Comparison of ENCODE assay signal across 10 cellular contexts in the genomic region with DNA sequence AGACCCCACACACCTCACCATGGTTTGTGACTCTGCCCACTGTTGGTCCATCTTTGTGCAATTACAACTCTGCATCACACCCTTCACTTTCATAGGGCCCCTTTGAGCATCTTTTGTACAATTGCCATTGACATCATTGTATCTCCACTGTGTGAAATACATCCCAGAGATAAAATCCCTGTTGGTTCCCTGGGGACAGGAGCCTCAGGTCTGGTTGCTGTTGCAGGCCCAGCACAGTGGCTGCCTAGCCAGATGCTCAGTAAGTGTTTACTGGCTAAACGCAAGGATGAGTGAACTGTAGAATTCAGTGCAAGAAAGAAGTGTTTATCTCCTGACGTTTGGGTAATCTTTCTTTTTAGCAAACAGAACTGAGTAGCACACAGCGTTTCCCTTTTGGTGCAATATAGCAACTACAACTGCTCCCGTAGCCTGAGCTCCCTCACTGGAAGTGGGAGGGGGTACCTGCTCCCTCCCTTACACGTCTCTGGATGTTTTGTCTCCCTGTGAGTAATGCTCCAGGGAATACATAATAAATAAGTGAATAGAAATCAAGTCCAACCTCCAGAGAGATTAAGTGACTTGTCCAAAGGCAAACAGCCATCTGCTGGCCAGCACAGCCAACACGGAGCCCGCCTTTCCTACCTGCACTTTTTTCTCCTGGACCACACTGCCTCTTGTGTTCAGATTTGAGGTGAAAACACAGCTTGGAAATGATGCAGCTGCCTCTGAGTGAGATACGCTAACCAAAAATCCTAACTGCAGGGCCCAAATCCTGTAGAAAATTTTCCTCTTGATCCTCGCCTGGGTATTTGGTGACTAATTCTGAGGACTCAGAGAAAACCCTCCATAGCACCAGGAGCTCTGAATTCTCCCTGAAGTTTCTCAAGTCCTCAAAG. TPM values are rescaled to one million over a fixed set of nuclear protein-coding genes. Genes with fewer than 3 reads are reported as not detected.
DNase-seq lines count a peak whose midpoint lies in the region; ATAC-seq and TF ChIP-seq lines count a peak whose summit lies in the region.
"Had no signal": no experiment of that assay in that cellular context is flagged by ENCODE, and none has a peak within 500 bp of the region (broad histone marks: within the 10 kb centered on the region; RNA-seq: fewer than 3 reads in every experiment).

No MANE protein-coding gene starts in this region.

- 0 out of 2 replicates have a peak, but pooled peaks cover 6% of the 10 kb centered on the region for H3K4me1 ChIP-seq in HUES48 (ENCODE audit: control insufficient read depth, insufficient read depth, low read length)
- H3K4me1 ChIP-seq in stomach: peaks cover 0 to 20% (median 17%) of the 10 kb centered on the region in 4 donors
- H3K4me1 ChIP-seq in Karpas-422 (ENCODE audit: low read length): no peaks in the 10 kb centered on the region

- peak overlapping the region; percentile 6 for H3K27ac ChIP-seq in HUES48 (ENCODE audit: low read depth, low read length)
- peak overlapping the region in 4 of 5 donors; percentile 44 to 65 (median 52) for H3K27ac ChIP-seq in stomach
- H3K27ac ChIP-seq in Karpas-422 (ENCODE audit: low read length): no peak overlapping the region

- H3K27me3 ChIP-seq in HUES48 (ENCODE audit: control insufficient read depth, insufficient read depth, low read length) (no peaks in the 10 kb centered on the region), stomach (no peaks in the 10 kb centered on the region), Karpas-422 (ENCODE audit: low read length) (no peaks in the 10 kb centered on the region)

- H3K79me2 ChIP-seq in Karpas-422 (ENCODE audit: low read length): no peaks in the 10 kb centered on the region

- no peak overlapping the region for H3K4me3 ChIP-seq in HUES48 (ENCODE audit: low read depth, low read length)
- H3K4me3 ChIP-seq in stomach: no peak overlapping the region
- no peak overlapping the region for H3K4me3 ChIP-seq in Karpas-422 (ENCODE audit: low read length)

- no peak for TF ChIP-seq POLR2A in stomach (IDR thresholded peaks at IDR 0.05)

- H3K36me3 ChIP-seq in HUES48 (ENCODE audit: control insufficient read depth, insufficient read depth, low read length) (no peaks in the 10 kb centered on the region), stomach (no peaks in the 10 kb centered on the region), Karpas-422 (ENCODE audit: insufficient read depth, low read length) (no peaks in the 10 kb centered on the region)

- H2AFZ ChIP-seq in Karpas-422 (ENCODE audit: low read length): no peak overlapping the region

- H3K9me3 ChIP-seq in HUES48 (ENCODE audit: control insufficient read depth, insufficient read depth, low read length): no peaks in the 10 kb centered on the region
- no peaks in the 10 kb centered on the region for H3K9me3 ChIP-seq in stomach
- no peaks in the 10 kb centered on the region for H3K9me3 ChIP-seq in Karpas-422 (ENCODE audit: low read length)

- intact Hi-C loops in cardiac septum (cut with DNase I) (loop anchor here (5.0 kb wide), 1 partner anchor 45 kb away; no protein-coding TSS in a partner anchor), stomach (cut with DNase I; ENCODE audit: low total_unique reads) (no loop called here)

- TF ChIP-seq EP300 in stomach (IDR thresholded peaks at IDR 0.05): no peak

- H3K9me2 ChIP-seq in Karpas-422 (replicated peaks; ENCODE audit: insufficient read depth, low read length): no peaks in the 10 kb centered on the region

- H3K9ac ChIP-seq in HUES48 (ENCODE audit: low read depth, low read length) (no peak overlapping the region), Karpas-422 (ENCODE audit: low read length) (no peak overlapping the region)

- DNase-seq in cardiac septum (ENCODE audit: low spot score) (peak; percentile 26), stomach (no peak), Karpas-422 (no peak)
- no peak for DNase-seq in activated T-cell treated with anti-CD3 and anti-CD28 coated beads, Interleukin-2, amount 50 U/mL, for 1 hour
- DNase-seq: activated gamma-delta T cell treated with Interleukin-2 at 50 U/mL for 16 hours, islet precursor cell had no signal

- TF ChIP-seq CTCF in stomach (IDR thresholded peaks at IDR 0.05): no peak

- no peaks in the 10 kb centered on the region for H4K20me1 ChIP-seq in Karpas-422 (ENCODE audit: insufficient read depth, low read depth, low read length)

- WGBS in stomach, 5 donors: 44 to 63% (median 55%) methylated on average over 9 of the region's 9 CpGs

- no peak overlapping the region for H3K4me2 ChIP-seq in Karpas-422 (ENCODE audit: low read depth, low read length, poor library complexity, severe bottlenecking)

- ATAC-seq in SK-N-SH treated with all-trans-retinoic acid at 6 μM for 48 hours: peak; percentile 63
- ATAC-seq in GM21528 (IDR thresholded peaks at IDR 0.05; ENCODE audit: low FRiP score, unreplicated experiment): no peak

TF ChIP-seq in SK-N-SH treated with all-trans-retinoic acid at 6 μM for 48 hours, 23 proteins besides CTCF, POLR2A, EP300 and RAD21:
- TF ChIP-seq TCF4 (CRISPR knock-in tag; IDR thresholded peaks at IDR 0.05; ENCODE audit: borderline replicate concordance): no peak

RNA-seq across cellular contexts. Expression of gene GALNT16, which starts 27.4 kb away (rescaled TPM):
- total RNA-seq in cardiac septum (25.8 TPM), stomach (1 to 10 TPM in 2 of 5 donors, under 1 TPM in 2, not detected in 1; 0.58 to 2.2 (median 1.2) TPM)
- 1 to 10 TPM in 2 of 3 donors, under 1 TPM in 1; 0.53 to 2.0 (median 1.6) TPM for polyA plus RNA-seq in stomach
- total RNA-seq in Karpas-422 (2014; rRNA removed; shearing (Covaris generic); ENCODE audit: low replicate concordance): 0.15 TPM in 1 of 2 replicates, not detected in the other
- polyA plus RNA-seq: IgD-negative memory B cell had no signal
